ENCODE assay signal across 17 cellular contexts in the genomic region with DNA sequence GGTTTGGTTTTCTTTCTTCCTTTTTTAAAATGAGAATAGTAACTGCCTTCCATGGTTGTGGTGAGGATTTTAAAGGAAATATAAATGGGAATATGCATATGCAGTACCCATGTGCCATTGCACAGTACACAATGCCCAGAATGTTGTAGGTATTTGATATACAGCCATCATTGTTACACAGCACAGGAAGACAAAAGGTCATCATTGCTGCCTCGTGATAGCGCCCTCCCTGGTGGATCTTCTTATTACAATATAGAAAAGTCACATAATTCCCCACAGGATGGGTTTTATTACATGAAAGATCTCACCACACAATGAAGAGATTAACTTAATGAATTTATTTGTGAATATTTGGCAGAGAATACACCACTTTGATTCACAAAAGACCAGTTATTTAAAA.
DNase-seq lines count a peak whose midpoint lies in the region; ATAC-seq, FAIRE-seq and TF ChIP-seq lines count a peak whose summit lies in the region.
"Had no signal": no experiment of that assay in that cellular context is flagged by ENCODE, and none has a peak within 500 bp of the region (broad histone marks: within the 10 kb centered on the region; RNA-seq: fewer than 3 reads in every experiment).

No MANE protein-coding gene starts in this region.

- H3K9ac ChIP-seq in MM.1S (ENCODE audit: low read length), result no peak overlapping the region

- peak; percentile 47 for TF ChIP-seq CTCF in GM12873 (IDR thresholded peaks at IDR 0.05; ENCODE audit: insufficient read depth, low read depth, low read length, missing control alignments)
- TF ChIP-seq CTCF in MM.1S (IDR thresholded peaks at IDR 0.05; ENCODE audit: low read length), result peak; percentile 15
- peak; percentile 20 for TF ChIP-seq CTCF in choroid plexus epithelial cell (conservative IDR thresholded peaks at IDR 0.05; ENCODE audit: low read depth, low read length)
- peak; percentile 37 for TF ChIP-seq CTCF in osteoblast (IDR thresholded peaks at IDR 0.05; ENCODE audit: extremely low read depth, low read depth, low read length)

- H4K20me1 ChIP-seq in MM.1S (ENCODE audit: insufficient read depth, low read length), result no peaks in the 10 kb centered on the region
- no peaks in the 10 kb centered on the region for H4K20me1 ChIP-seq in osteoblast (ENCODE audit: insufficient read depth, low read length)

- H3K27me3 ChIP-seq in MM.1S (replicated peaks; ENCODE audit: insufficient read depth, low read length), result no peaks in the 10 kb centered on the region
- H3K27me3 ChIP-seq in osteoblast (ENCODE audit: insufficient read depth, low read length), result no peaks in the 10 kb centered on the region
- H3K27me3 ChIP-seq: right lobe of liver had no signal

- H3F3A ChIP-seq in MM.1S (ENCODE audit: insufficient read depth, low read length), result no peaks in the 10 kb centered on the region

- H3K4me1 ChIP-seq in MM.1S (ENCODE audit: low read length), result no peaks in the 10 kb centered on the region
- H3K4me1 ChIP-seq in osteoblast (ENCODE audit: insufficient read depth, low read length), result no peaks in the 10 kb centered on the region
- H3K4me1 ChIP-seq: right lobe of liver had no signal

- no peak for FAIRE-seq in frontal cortex (lab: Jason Lieb, UNC)
- FAIRE-seq: endometrium, HTR-8/SVneo had no signal

- no peaks in the 10 kb centered on the region for H3K9me2 ChIP-seq in MM.1S (replicated peaks; ENCODE audit: insufficient read depth, low read length)

- H3K9me3 ChIP-seq in MM.1S (replicated peaks; ENCODE audit: insufficient read depth, low read length), result no peaks in the 10 kb centered on the region
- no peaks in the 10 kb centered on the region for H3K9me3 ChIP-seq in osteoblast (ENCODE audit: low read depth, low read length)
- H3K9me3 ChIP-seq: right lobe of liver had no signal

- H3K79me2 ChIP-seq in MM.1S (ENCODE audit: low read length) (no peaks in the 10 kb centered on the region), osteoblast (ENCODE audit: insufficient read depth, low read length) (no peaks in the 10 kb centered on the region)

- DNase-seq in MM.1S, result no peak
- no peak for DNase-seq in choroid plexus epithelial cell (ENCODE audit: low read depth)
- no peak for DNase-seq in osteoblast (ENCODE audit: insufficient read length, low spot score, missing footprints)
- no peak for DNase-seq in frontal cortex (ENCODE audit: low spot score in 2 of 2)
- DNase-seq: activated naive CD4-positive, alpha-beta T cell treated with Interleukin-2 at 50 U/mL for 16 hours; CD4-positive, alpha-beta T cell; left ventricle myocardium superior; natural killer cell; NCI-H1092 treated with DMSO at 0.1 percent for 48 hours; right lobe of liver; stimulated activated naive B cell treated with anti-CD40 and anti-IgM and Interleukin-4, amounts not matched to agents 10 μg/mL and 1 μg/mL and 100 μg/mL, for 72 hours had no signal

- ATAC-seq in HG02938 (IDR thresholded peaks at IDR 0.05; ENCODE audit: unreplicated experiment) (no peak), GM21737 (IDR thresholded peaks at IDR 0.05; ENCODE audit: unreplicated experiment) (no peak), HG03280 (IDR thresholded peaks at IDR 0.05; ENCODE audit: unreplicated experiment) (no peak)
- ATAC-seq: left ventricle myocardium superior; natural killer cell; right lobe of liver; stimulated activated naive B cell treated with anti-CD40 and anti-IgM and Interleukin-4, amounts not matched to agents 10 μg/mL and 1 μg/mL and 100 μg/mL, for 72 hours had no signal

- H3K4me2 ChIP-seq in MM.1S (ENCODE audit: low read depth, low read length), result no peak overlapping the region
- no peak overlapping the region for H3K4me2 ChIP-seq in osteoblast (ENCODE audit: insufficient read depth, low read length)

- H3K27ac ChIP-seq in MM.1S (ENCODE audit: low read length) (no peak overlapping the region), osteoblast (ENCODE audit: low read depth, low read length) (no peak overlapping the region)
- H3K27ac ChIP-seq: right lobe of liver had no signal

- no peak overlapping the region for H3K4me3 ChIP-seq in MM.1S (ENCODE audit: low read length)
- H3K4me3 ChIP-seq in choroid plexus epithelial cell (ENCODE audit: low read depth, low read length), result no peak overlapping the region
- no peak overlapping the region for H3K4me3 ChIP-seq in osteoblast (ENCODE audit: insufficient read depth, low read length)
- H3K4me3 ChIP-seq: right lobe of liver had no signal

- H3K36me3 ChIP-seq in MM.1S (replicated peaks; ENCODE audit: insufficient read depth, low read length) (no peaks in the 10 kb centered on the region), osteoblast (ENCODE audit: insufficient read depth, low read length) (no peaks in the 10 kb centered on the region)
- H3K36me3 ChIP-seq: right lobe of liver had no signal

- H2AFZ ChIP-seq in MM.1S (ENCODE audit: low read length), result no peak overlapping the region
- no peak overlapping the region for H2AFZ ChIP-seq in osteoblast (ENCODE audit: low read length)
